ENCODE assay signal across 8 cellular contexts in the genomic region with DNA sequence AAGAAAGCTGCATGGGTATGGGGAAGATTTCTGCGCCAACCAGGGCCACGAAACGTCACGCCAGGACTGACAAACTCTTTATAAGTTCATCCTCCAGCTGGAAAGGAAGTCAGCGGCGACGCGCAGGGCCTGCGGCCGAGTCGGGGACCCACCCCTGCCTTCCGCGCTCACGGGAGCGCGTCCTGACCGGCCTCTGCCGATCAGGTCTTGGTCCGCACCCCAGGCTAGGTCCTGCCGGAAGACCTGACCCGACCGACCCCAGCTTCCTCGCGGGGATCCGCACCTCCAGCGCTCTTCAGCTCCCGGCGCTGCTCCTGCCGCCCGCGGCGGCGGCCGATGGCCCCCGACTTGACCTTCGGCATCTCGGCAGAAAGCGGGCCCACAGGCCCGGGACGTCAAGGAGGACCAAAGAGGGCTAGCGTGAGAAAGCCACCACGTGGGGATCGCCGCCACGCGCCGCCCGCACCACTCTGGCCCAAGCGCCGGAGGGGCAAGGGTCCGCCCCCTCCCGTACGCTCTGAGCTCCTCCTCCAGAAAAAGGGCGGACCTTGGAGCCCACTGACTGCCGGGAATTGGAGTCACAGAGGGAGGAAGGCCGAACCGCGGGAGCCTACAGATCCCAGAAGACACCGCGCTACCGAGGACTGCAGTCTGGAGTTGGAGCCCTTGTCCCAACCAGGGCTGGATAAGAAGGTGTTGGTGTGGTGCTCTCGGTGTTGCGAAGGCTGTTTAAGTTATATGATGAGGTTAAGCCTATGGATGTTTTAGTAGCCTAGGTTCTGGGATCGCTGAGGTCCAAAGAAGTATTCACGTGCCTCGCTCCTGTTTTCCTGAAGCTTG. TPM values are rescaled to one million over a fixed set of nuclear protein-coding genes. Genes with fewer than 3 reads are reported as not detected.
DNase-seq lines count a peak whose midpoint lies in the region; ATAC-seq and TF ChIP-seq lines count a peak whose summit lies in the region.

A gene (minus strand): TSS at position 495 of the 840 bp plus-strand sequence. CDS start 133 bp downstream, at position 362.

- H3K27ac ChIP-seq in CD8-positive, alpha-beta T cell (ENCODE audit: low read depth, low read length): peak within 1 kb of the TSS; percentile 94
- peak within 1 kb of the TSS; percentile 90 for H3K27ac ChIP-seq in lower lobe of right lung

- peaks cover 28% of the 10 kb centered on the region for H3K36me3 Mint-ChIP-seq in CD8-positive, alpha-beta T cell

- POLR2A ChIA-PET in CD8-positive, alpha-beta T cell (lab: Charles Lee): interaction anchor here (0.6 to 3.6 kb wide), 12 partner anchors 10 to 1072 kb away, joined by 3 to 44 read pairs (median 7); a partner anchor contains a TSS

- H3K27me3 Mint-ChIP-seq in CD8-positive, alpha-beta T cell (ENCODE audit: low read depth): no peaks in the 10 kb centered on the region

- H3K4me3 Mint-ChIP-seq in CD8-positive, alpha-beta T cell: peak within 1 kb of the TSS; percentile 96

- peaks cover 30% of the 10 kb centered on the region for H3K4me1 Mint-ChIP-seq in CD8-positive, alpha-beta T cell (ENCODE audit: low read depth)

- CTCF ChIA-PET in CD8-positive, alpha-beta T cell (lab: Charles Lee): interaction anchor here (0.8 to 1.4 kb wide), 7 partner anchors 9 to 114 kb away, joined by 3 to 5 read pairs (median 4); a partner anchor contains a TSS

- ATAC-seq in CD8-positive, alpha-beta T cell: peak; percentile 98
- ATAC-seq in GM19467 (IDR thresholded peaks at IDR 0.05; ENCODE audit: unreplicated experiment): peak; percentile 97
- peak; percentile 100 for ATAC-seq in lower lobe of right lung

- peak within 1 kb of the TSS; percentile 93 for H3K27ac Mint-ChIP-seq in CD8-positive, alpha-beta T cell

- intact Hi-C loops in CD8-positive, alpha-beta T cell (cut with DNase I, micrococcal nuclease): loop anchor here (1.0 to 5.0 kb wide), 4 partner anchors 9 to 175 kb away; a partner anchor contains a TSS
- intact Hi-C loops in lower lobe of right lung (cut with DNase I): no loop called here

- peak within 1 kb of the TSS; percentile 99 for H3K4me3 ChIP-seq in CD8-positive, alpha-beta T cell (ENCODE audit: low read depth, low read length)
- H3K4me3 ChIP-seq in lower lobe of right lung: peak within 1 kb of the TSS; percentile 84

- H3K4me1 ChIP-seq in CD8-positive, alpha-beta T cell (ENCODE audit: insufficient read depth, low read length): peaks cover 12% of the 10 kb centered on the region
- H3K4me1 ChIP-seq in lower lobe of right lung: peaks cover 12% of the 10 kb centered on the region

- peaks cover under 1% of the 10 kb centered on the region for H3K36me3 ChIP-seq in CD8-positive, alpha-beta T cell (ENCODE audit: insufficient read depth, low read length)
- peaks cover 23% of the 10 kb centered on the region for H3K36me3 ChIP-seq in lower lobe of right lung

- no peak for TF ChIP-seq CTCF in CD8-positive, alpha-beta T cell (IDR thresholded peaks at IDR 0.05)
- no peak for TF ChIP-seq CTCF in lower lobe of right lung (IDR thresholded peaks at IDR 0.05)

- DNase-seq in CD8-positive, alpha-beta T cell: peak; percentile 81 to 92 (median 89)
- DNase-seq in HS-27A (ENCODE audit: low read depth): peak; percentile 59
- peak; percentile 75 for DNase-seq in NK-92 (lab: John Stamatoyannopoulos, UW; ENCODE audit: unreplicated experiment)
- peak; percentile 72 to 82 for DNase-seq in activated CD8-positive, alpha-beta memory T cell treated with anti-CD3 and anti-CD28 coated beads for 1 hour (ENCODE audit: extremely low read depth in 1 of 2, low read depth in 1 of 2)
- peak; percentile 91 for DNase-seq in effector CD4-positive, alpha-beta T cell
- DNase-seq in lower lobe of right lung: peak; percentile 97
- DNase-seq in stimulated activated CD4-positive, alpha-beta T cell treated with anti-CD3 and anti-CD28 coated beads, TNF-alpha, amount 100 ng/mL, for 24 hours (ENCODE audit: low read depth in 3 of 3): peak; percentile 85 to 94 (median 91)

- no peaks in the 10 kb centered on the region for H3K27me3 ChIP-seq in CD8-positive, alpha-beta T cell (ENCODE audit: insufficient read depth, low read length)
- no peaks in the 10 kb centered on the region for H3K27me3 ChIP-seq in lower lobe of right lung (ENCODE audit: low read depth)

- H3K9me3 Mint-ChIP-seq in CD8-positive, alpha-beta T cell: no peaks in the 10 kb centered on the region

- H3K9me3 ChIP-seq in CD8-positive, alpha-beta T cell (ENCODE audit: low read length): no peaks in the 10 kb centered on the region
- H3K9me3 ChIP-seq in lower lobe of right lung: no peaks in the 10 kb centered on the region

RNA-seq across cellular contexts. Expression of the gene that starts here (rescaled TPM):
- 10 to 100 TPM; 22.8 to 23.7 TPM for total RNA-seq in CD8-positive, alpha-beta T cell
- total RNA-seq in lower lobe of right lung: 19.3 TPM

Comparison
In these comparisons a context has a peak if more than half of its experiments do, and no peak if none do; other contexts are left out.
1. Peak in every context shown above with its lines: DNase-seq, ATAC-seq, H3K4me3 ChIP-seq and H3K27ac ChIP-seq.